Comparison of ENCODE assay signal across 24 cellular contexts in genomic region chr16:27311449-27311831, GRCh38. TPM values are rescaled to one million over a fixed set of nuclear protein-coding genes. Genes with fewer than 3 reads are reported as not detected.
A peak's percentile ranks its signal among the peaks of the same experiment; 100 is the strongest.
DNase-seq lines count a peak whose midpoint lies in the region; ATAC-seq and TF ChIP-seq lines count a peak whose summit lies in the region.
"Had no signal": no experiment of that assay in that cellular context is flagged by ENCODE, and none has a peak within 500 bp of the region (broad histone marks: within the 10 kb centered on the region; RNA-seq: fewer than 3 reads in every experiment).

No MANE protein-coding gene starts in this region.

- no peaks in the 10 kb centered on the region for H3K36me3 Mint-ChIP-seq in IgD-negative memory B cell
- peaks cover 4% of the 10 kb centered on the region for H3K36me3 Mint-ChIP-seq in neural progenitor cell

- H3K4me3 ChIP-seq in cardiac fibroblast (replicated peaks in 1 of 2; ENCODE audit: low read depth in 2 of 2, low read length in 2 of 2), result no peak overlapping the region
- H3K4me3 ChIP-seq in neural progenitor cell, result no peak overlapping the region
- H3K4me3 ChIP-seq: body of pancreas, HAP-1, pancreas, SK-N-MC, vagina had no signal

- H2AFZ ChIP-seq in neural progenitor cell (replicated peaks), result no peak overlapping the region

- no peaks in the 10 kb centered on the region for H3F3A ChIP-seq in neural progenitor cell (ENCODE audit: low read depth)

- H3K4me1 ChIP-seq in neural progenitor cell, result no peaks in the 10 kb centered on the region

- peak overlapping the region in 2 of 3 donors; percentile 45 to 57 for H3K27ac Mint-ChIP-seq in IgD-negative memory B cell
- no peak overlapping the region for H3K27ac Mint-ChIP-seq in neural progenitor cell
- H3K27ac Mint-ChIP-seq: activated CD4-positive, alpha-beta T cell treated with anti-CD3 and anti-CD28 coated beads for 36 hours; activated naive CD4-positive, alpha-beta T cell treated with anti-CD3 and anti-CD28 coated beads for 36 hours; dendritic cell treated with granulocyte-macrophage colony-stimulating factor and Interleukin-4, amounts not matched to agents 40 ng/mL and 50 ng/mL, for 4 days had no signal

- no peak overlapping the region for H3K9ac ChIP-seq in neural progenitor cell

- H3K4me2 ChIP-seq in neural progenitor cell, result no peak overlapping the region

- peaks cover 5% of the 10 kb centered on the region for H3K27me3 Mint-ChIP-seq in IgD-negative memory B cell
- H3K27me3 Mint-ChIP-seq in neural progenitor cell (ENCODE audit: insufficient read depth, low read depth), result peaks cover 9% of the 10 kb centered on the region
- H3K27me3 Mint-ChIP-seq: activated CD4-positive, alpha-beta T cell treated with anti-CD3 and anti-CD28 coated beads for 36 hours had no signal

- no peak for TF ChIP-seq CTCF in cardiac fibroblast (IDR thresholded peaks at IDR 0.05; ENCODE audit: low read depth, low read length)
- TF ChIP-seq CTCF in neural progenitor cell (IDR thresholded peaks at IDR 0.05), result no peak

- DNase-seq in Daoy (ENCODE audit: low read depth), result peak; percentile 17
- peak; percentile 24 to 34 for DNase-seq in cardiac fibroblast (ENCODE audit: low read depth in 2 of 2)
- DNase-seq in neural progenitor cell (ENCODE audit: low spot score), result no peak
- DNase-seq in SIG-M5 (lab: John Stamatoyannopoulos, UW), result no peak
- DNase-seq in DMS153 treated with DMSO at 0.1 percent for 48 hours (lab: John Stamatoyannopoulos, UW; ENCODE audit: unreplicated experiment), result no peak
- DNase-seq: activated CD4-positive, alpha-beta T cell treated with anti-CD3 and anti-CD28 coated beads for 36 hours; activated CD8-positive, alpha-beta memory T cell treated with anti-CD3 and anti-CD28 coated beads, Interleukin-2, amount 50 U/mL, for 48 hours; activated naive CD4-positive, alpha-beta T cell treated with anti-CD3 and anti-CD28 coated beads for 36 hours; AML-193; body of pancreas; GDM1; KG1; left ventricle myocardium superior; NCI-H2081 treated with DMSO at 0.1 percent for 48 hours; NCI-H526 treated with DMSO at 0.1 percent for 48 hours; pancreas; PC-3; stimulated activated CD4-positive, alpha-beta T cell treated with anti-CD3 and anti-CD28 coated beads, Interleukin-4, amount 100 ng/mL, for 1 hour had no signal

- peaks cover 61% of the 10 kb centered on the region for H3K27me3 ChIP-seq in neural progenitor cell
- H3K27me3 ChIP-seq: body of pancreas, pancreas, vagina had no signal

- no peaks in the 10 kb centered on the region for H3K79me2 ChIP-seq in neural progenitor cell (ENCODE audit: low read depth)

- H3K4me1 Mint-ChIP-seq in IgD-negative memory B cell (peaks cover 9 to 23% (median 20%) of the 10 kb centered on the region in 3 donors), neural progenitor cell (peaks cover 16% of the 10 kb centered on the region)

- peak overlapping the region in 1 of 4 donors; percentile 92 for H3K4me3 Mint-ChIP-seq in IgD-negative memory B cell
- H3K4me3 Mint-ChIP-seq in neural progenitor cell, result peak overlapping the region; percentile 50
- H3K4me3 Mint-ChIP-seq: activated CD4-positive, alpha-beta T cell treated with anti-CD3 and anti-CD28 coated beads for 36 hours; activated naive CD4-positive, alpha-beta T cell treated with anti-CD3 and anti-CD28 coated beads for 36 hours; dendritic cell treated with granulocyte-macrophage colony-stimulating factor and Interleukin-4, amounts not matched to agents 40 ng/mL and 50 ng/mL, for 4 days had no signal

- H3K9me3 Mint-ChIP-seq in IgD-negative memory B cell, result peaks cover 0 to 2% (median 0%) of the 10 kb centered on the region in 3 donors
- peaks cover 6% of the 10 kb centered on the region for H3K9me3 Mint-ChIP-seq in neural progenitor cell

- peaks cover 3% of the 10 kb centered on the region for H4K20me1 ChIP-seq in neural progenitor cell (ENCODE audit: low read depth)

- no peaks in the 10 kb centered on the region for H3K36me3 ChIP-seq in neural progenitor cell
- H3K36me3 ChIP-seq: HAP-1, pancreas, vagina had no signal

- no peaks in the 10 kb centered on the region for H3K9me3 ChIP-seq in neural progenitor cell (ENCODE audit: low read depth)
- H3K9me3 ChIP-seq: body of pancreas, HAP-1, pancreas, vagina had no signal

- no peak for ATAC-seq in HG02840 (IDR thresholded peaks at IDR 0.05; ENCODE audit: low FRiP score, unreplicated experiment)
- ATAC-seq: activated CD4-positive, alpha-beta T cell treated with anti-CD3 and anti-CD28 coated beads for 36 hours; body of pancreas; left ventricle myocardium superior; pancreas; PC-3 had no signal

- no peak overlapping the region for H3K27ac ChIP-seq in neural progenitor cell
- H3K27ac ChIP-seq: body of pancreas, pancreas, SK-N-MC, vagina had no signal

RNA-seq across cellular contexts. Expression of gene IL4R, which starts 2.3 kb away (rescaled TPM):
- total RNA-seq in Daoy (2014; rRNA removed; shearing (Covaris generic)), result 6.2 and 8.6 TPM in 2 replicates
- 69.6 TPM for polyA plus RNA-seq in IgD-negative memory B cell
- total RNA-seq in neural progenitor cell (ENCODE audit: low replicate concordance), result 6.6 and 9.6 TPM in 2 replicates

RNA-seq across cellular contexts. Expression of gene NSMCE1, which starts 42.9 kb away (rescaled TPM):
- 64.6 and 68.8 TPM in 2 replicates for total RNA-seq in Daoy (2014; rRNA removed; shearing (Covaris generic))
- 78.1 TPM for polyA plus RNA-seq in IgD-negative memory B cell
- total RNA-seq in neural progenitor cell (ENCODE audit: low replicate concordance), result 44.6 and 83.4 TPM in 2 replicates

Comparison
In these comparisons a context has a peak if more than half of its experiments do, and no peak if none do; other contexts are left out.
1. DNase-seq: peak in Daoy (single experiment) and cardiac fibroblast (2 of 2); none in neural progenitor cell (single experiment), SIG-M5 (single experiment) and DMS153 treated with DMSO at 0.1 percent for 48 hours (single experiment).